ENCODE assay signal across 26 cellular contexts in genomic region chr15:66658057-66658456, GRCh38. TPM values are rescaled to one million over a fixed set of nuclear protein-coding genes. Genes with fewer than 3 reads are reported as not detected.
DNase-seq lines count a peak whose midpoint lies in the region; ATAC-seq and TF ChIP-seq lines count a peak whose summit lies in the region.
"Had no signal": no experiment of that assay in that cellular context is flagged by ENCODE, and none has a peak within 500 bp of the region (broad histone marks: within the 10 kb centered on the region; RNA-seq: fewer than 3 reads in every experiment).

No MANE protein-coding gene starts in this region.

- no peak overlapping the region for H3K27ac Mint-ChIP-seq in activated T-cell treated with anti-CD3 and anti-CD28 coated beads, Interleukin-2, amount 50 U/mL, for 24 hours
- no peak overlapping the region for H3K27ac Mint-ChIP-seq in CD4-positive, alpha-beta T cell
- H3K27ac Mint-ChIP-seq: activated CD4-positive, alpha-beta memory T cell treated with anti-CD3 and anti-CD28 coated beads for 36 hours; activated naive CD4-positive, alpha-beta T cell treated with anti-CD3 and anti-CD28 coated beads for 36 hours; CD4-positive, alpha-beta memory T cell; stimulated activated effector memory CD8-positive, alpha-beta T cell treated with anti-CD3 and anti-CD28 coated beads, Interleukin-12 subunit alpha, Interleukin-12 subunit beta, amount 100 ng/mL, for 72 hours had no signal

- intact Hi-C loops in A673 (cut with micrococcal nuclease; ENCODE audit: unreplicated experiment) = no loop called here
- intact Hi-C loops in CD4-positive, alpha-beta T cell (cut with DNase I, micrococcal nuclease) = loop anchor here in 1 of 2 experiments (5.0 kb wide), 1 partner anchor 39 kb away; no protein-coding TSS in a partner anchor

- H3K79me1 ChIP-seq in trophoblast cell (ENCODE audit: low read length) = peaks cover 43% of the 10 kb centered on the region

- no peak for ATAC-seq in HG03571 (IDR thresholded peaks at IDR 0.05; ENCODE audit: unreplicated experiment)
- ATAC-seq in HG02852 (IDR thresholded peaks at IDR 0.05; ENCODE audit: unreplicated experiment) = no peak
- no peak for ATAC-seq in CD4-positive, alpha-beta T cell (ENCODE audit: poor library complexity)
- ATAC-seq: A549; body of pancreas; gastrocnemius medialis; PC-3; stimulated activated effector memory CD8-positive, alpha-beta T cell treated with anti-CD3 and anti-CD28 coated beads, Interleukin-12 subunit alpha, Interleukin-12 subunit beta, amount 100 ng/mL, for 72 hours had no signal

- H2AK5ac ChIP-seq in trophoblast cell (ENCODE audit: low read length) = no peak overlapping the region

- H3K27me3 ChIP-seq in A673 (replicated peaks; ENCODE audit: insufficient read depth, low read depth, low read length, poor library complexity) = no peaks in the 10 kb centered on the region
- H3K27me3 ChIP-seq in iPS-18a (ENCODE audit: control insufficient read depth, insufficient read depth, low read length) = no peaks in the 10 kb centered on the region
- no peaks in the 10 kb centered on the region for H3K27me3 ChIP-seq in trophoblast cell (ENCODE audit: insufficient read depth, low read length)
- H3K27me3 ChIP-seq in CD4-positive, alpha-beta T cell (ENCODE audit: control insufficient read depth, insufficient read depth, low read length) = no peaks in the 10 kb centered on the region
- H3K27me3 ChIP-seq: body of pancreas had no signal

- peak overlapping the region; percentile 8 for H4K8ac ChIP-seq in trophoblast cell (ENCODE audit: low read depth, low read length)

- H3K4me3 ChIP-seq in A673 (ENCODE audit: low read depth, low read length, poor library complexity, severe bottlenecking) (no peak overlapping the region), iPS-18a (ENCODE audit: low read length) (no peak overlapping the region), trophoblast cell (ENCODE audit: low read depth, low read length) (no peak overlapping the region)
- H3K4me3 ChIP-seq: A549, body of pancreas, dorsolateral prefrontal cortex, gastrocnemius medialis, prostate gland had no signal

- CTCF ChIA-PET in A673 (lab: Charles Lee) = no interaction called here
- CTCF ChIA-PET in CD4-positive, alpha-beta T cell (lab: Charles Lee) = no interaction called here

- H4K91ac ChIP-seq in trophoblast cell (ENCODE audit: low read depth, low read length) = peak overlapping the region; percentile 68

- H3K9me3 Mint-ChIP-seq in activated T-cell treated with anti-CD3 and anti-CD28 coated beads, Interleukin-2, amount 50 U/mL, for 24 hours = no peaks in the 10 kb centered on the region
- H3K9me3 Mint-ChIP-seq in CD4-positive, alpha-beta T cell = no peaks in the 10 kb centered on the region
- H3K9me3 Mint-ChIP-seq: activated CD4-positive, alpha-beta memory T cell treated with anti-CD3 and anti-CD28 coated beads for 36 hours; activated naive CD4-positive, alpha-beta T cell treated with anti-CD3 and anti-CD28 coated beads for 36 hours; CD4-positive, alpha-beta memory T cell; stimulated activated effector memory CD8-positive, alpha-beta T cell treated with anti-CD3 and anti-CD28 coated beads, Interleukin-12 subunit alpha, Interleukin-12 subunit beta, amount 100 ng/mL, for 72 hours had no signal

- H2BK12ac ChIP-seq in trophoblast cell (ENCODE audit: low read length) = peak overlapping the region; percentile 63

- no peak for TF ChIP-seq CTCF in A673 (conservative IDR thresholded peaks at IDR 0.05; ENCODE audit: low read depth, low read length)
- TF ChIP-seq CTCF in CD4-positive, alpha-beta T cell (IDR thresholded peaks at IDR 0.05) = no peak

- H3K4ac ChIP-seq in trophoblast cell (ENCODE audit: low read depth, low read length) = no peak overlapping the region

- no peak overlapping the region for H3K4me3 Mint-ChIP-seq in activated T-cell treated with anti-CD3 and anti-CD28 coated beads, Interleukin-2, amount 50 U/mL, for 24 hours
- H3K4me3 Mint-ChIP-seq in CD4-positive, alpha-beta T cell = no peak overlapping the region
- H3K4me3 Mint-ChIP-seq: activated CD4-positive, alpha-beta memory T cell treated with anti-CD3 and anti-CD28 coated beads for 36 hours; activated naive CD4-positive, alpha-beta T cell treated with anti-CD3 and anti-CD28 coated beads for 36 hours; stimulated activated effector memory CD8-positive, alpha-beta T cell treated with anti-CD3 and anti-CD28 coated beads, Interleukin-12 subunit alpha, Interleukin-12 subunit beta, amount 100 ng/mL, for 72 hours had no signal

- H3K36me3 ChIP-seq in A673 (ENCODE audit: insufficient read depth, low read length, poor library complexity, severe bottlenecking) (no peaks in the 10 kb centered on the region), iPS-18a (ENCODE audit: control insufficient read depth, low read depth, low read length) (no peaks in the 10 kb centered on the region), trophoblast cell (ENCODE audit: control insufficient read depth in 1 of 2, insufficient read depth in 2 of 2, low read length in 2 of 2) (no peaks in the 10 kb centered on the region)
- H3K36me3 ChIP-seq: gastrocnemius medialis, prostate gland had no signal

- H3K4me2 ChIP-seq in trophoblast cell (ENCODE audit: low read length) = no peak overlapping the region
- H3K4me2 ChIP-seq: A549 had no signal

- H3K9ac ChIP-seq in iPS-18a (ENCODE audit: low read length) (peak overlapping the region; percentile 14), trophoblast cell (ENCODE audit: low read length) (no peak overlapping the region)

- POLR2A ChIA-PET in A673 (lab: Charles Lee; ENCODE audit: low non-redundant PET) = no interaction called here
- POLR2A ChIA-PET in CD4-positive, alpha-beta T cell (lab: Charles Lee) = no interaction called here

- no peak overlapping the region for H3K18ac ChIP-seq in trophoblast cell (ENCODE audit: low read length)

- H3K4me1 Mint-ChIP-seq in activated T-cell treated with anti-CD3 and anti-CD28 coated beads, Interleukin-2, amount 50 U/mL, for 24 hours (ENCODE audit: low read depth) = no peaks in the 10 kb centered on the region
- H3K4me1 Mint-ChIP-seq in CD4-positive, alpha-beta T cell (ENCODE audit: low read depth) = peaks cover 7% of the 10 kb centered on the region

- peak overlapping the region; percentile 62 for H2BK5ac ChIP-seq in trophoblast cell (ENCODE audit: low read depth, low read length, poor library complexity)

- BruUV-seq in A673 (replicated peaks; lab: Mats Ljungman, UMichigan) = no TSS peak

- no peaks in the 10 kb centered on the region for H3K79me2 ChIP-seq in trophoblast cell (ENCODE audit: control insufficient read depth, insufficient read depth, low read length, poor library complexity)

- H3K9me3 ChIP-seq in A673 (ENCODE audit: low read depth, low read length, poor library complexity, severe bottlenecking) (no peaks in the 10 kb centered on the region), iPS-18a (ENCODE audit: control insufficient read depth, low read depth, low read length) (no peaks in the 10 kb centered on the region), trophoblast cell (ENCODE audit: insufficient read depth, low read depth, low read length) (no peaks in the 10 kb centered on the region)
- no peaks in the 10 kb centered on the region for H3K9me3 ChIP-seq in CD4-positive, alpha-beta T cell (ENCODE audit: control insufficient read depth, low read length)
- H3K9me3 ChIP-seq: A549, body of pancreas, gastrocnemius medialis, prostate gland had no signal

- H3K27ac ChIP-seq in A673 (ENCODE audit: low read depth, low read length, poor library complexity, severe bottlenecking) = peak overlapping the region; percentile 70
- H3K27ac ChIP-seq in caudate nucleus (ENCODE audit: low read depth, low read length) = peak overlapping the region; percentile 13
- no peak overlapping the region for H3K27ac ChIP-seq in iPS-18a (ENCODE audit: low read length)
- no peak overlapping the region for H3K27ac ChIP-seq in trophoblast cell (ENCODE audit: low read depth, low read length)
- H3K27ac ChIP-seq in CD4-positive, alpha-beta T cell (ENCODE audit: low read depth, low read length) = no peak overlapping the region
- H3K27ac ChIP-seq: A549, body of pancreas, gastrocnemius medialis, prostate gland had no signal

- no peak overlapping the region for H3K23ac ChIP-seq in trophoblast cell (ENCODE audit: low read length)

- DNase-seq in A673 (ENCODE audit: low spot score) (peak; percentile 77), caudate nucleus (lab: John Stamatoyannopoulos, UW) (no peak), trophoblast cell (no peak)
- no peak for DNase-seq in activated T-cell treated with anti-CD3 and anti-CD28 coated beads, Interleukin-2, amount 50 U/mL, for 24 hours
- no peak for DNase-seq in CD4-positive, alpha-beta T cell
- DNase-seq: activated CD4-positive, alpha-beta memory T cell treated with anti-CD3 and anti-CD28 coated beads for 36 hours; activated CD4-positive, CD25-positive, alpha-beta regulatory T cell treated with anti-CD3 and anti-CD28 coated beads, Interleukin-2, amount 50 U/mL, for 72 hours; activated naive CD4-positive, alpha-beta T cell treated with anti-CD3 and anti-CD28 coated beads for 36 hours; body of pancreas; CD4-positive, alpha-beta memory T cell; dorsolateral prefrontal cortex; gastrocnemius medialis; hippocampal formation; KG1; mesenchymal stem cell; NCI-H2081; NCI-H2227 treated with DMSO at 0.1 percent for 48 hours; NCI-H526 treated with DMSO at 0.1 percent for 48 hours; NK-92 treated with Interleukin-12 subunit alpha and Interleukin-12 subunit beta, amount 100 ng/mL, for 24 hours; PC-3 had no signal

- no peaks in the 10 kb centered on the region for H3K27me3 Mint-ChIP-seq in activated T-cell treated with anti-CD3 and anti-CD28 coated beads, Interleukin-2, amount 50 U/mL, for 24 hours
- peaks cover 21% of the 10 kb centered on the region for H3K27me3 Mint-ChIP-seq in CD4-positive, alpha-beta T cell

- WGBS in trophoblast cell (ENCODE audit: extremely low coverage, insufficient coverage, insufficient read length) = no CpG with 5 or more reads among the region's 6 CpGs

- H3K14ac ChIP-seq in trophoblast cell (ENCODE audit: low read length) = peak overlapping the region; percentile 54

- no peaks in the 10 kb centered on the region for H3K36me3 Mint-ChIP-seq in activated T-cell treated with anti-CD3 and anti-CD28 coated beads, Interleukin-2, amount 50 U/mL, for 24 hours (ENCODE audit: low read depth)
- H3K36me3 Mint-ChIP-seq in CD4-positive, alpha-beta T cell (ENCODE audit: low read depth) = no peaks in the 10 kb centered on the region
- H3K36me3 Mint-ChIP-seq: activated CD4-positive, alpha-beta memory T cell treated with anti-CD3 and anti-CD28 coated beads for 36 hours; CD4-positive, alpha-beta memory T cell; stimulated activated effector memory CD8-positive, alpha-beta T cell treated with anti-CD3 and anti-CD28 coated beads, Interleukin-12 subunit alpha, Interleukin-12 subunit beta, amount 100 ng/mL, for 72 hours had no signal

- H2BK120ac ChIP-seq in trophoblast cell (ENCODE audit: insufficient read depth, low read length, poor library complexity) = peak overlapping the region; percentile 49

- no peak overlapping the region for H4K12ac ChIP-seq in trophoblast cell (ENCODE audit: low read depth, low read length)

- no peak overlapping the region for H2AFZ ChIP-seq in trophoblast cell (ENCODE audit: insufficient read depth, low read length, poor library complexity)

- H3K4me1 ChIP-seq in A673 (ENCODE audit: insufficient read depth, low read length, poor library complexity, severe bottlenecking) (peaks cover 29% of the 10 kb centered on the region), iPS-18a (ENCODE audit: control insufficient read depth, low read depth, low read length) (peaks cover 27% of the 10 kb centered on the region), trophoblast cell (ENCODE audit: control insufficient read depth in 1 of 2, insufficient read depth in 2 of 2, low read length in 2 of 2) (peaks cover 39 to 48% of the 10 kb centered on the region in 2 experiments)
- H3K4me1 ChIP-seq: A549 had no signal

RNA-seq across cellular contexts. Expression of gene SMAD6, which starts 44.0 kb away (rescaled TPM):
- total RNA-seq in A673 (2021) = 50.1 and 63.9 TPM in 2 replicates
- 29.5 and 30.6 TPM in 2 replicates for polyA plus RNA-seq in trophoblast cell (2013)
- under 1 TPM; 0.59 to 0.69 TPM for total RNA-seq in CD4-positive, alpha-beta T cell
- polyA plus RNA-seq: CD4-positive, alpha-beta memory T cell had no signal

Comparison
In these comparisons a context has a peak if more than half of its experiments do, and no peak if none do; other contexts are left out.
1. H3K27ac ChIP-seq: peak in A673 (single experiment) and caudate nucleus (single experiment); none in iPS-18a (single experiment), trophoblast cell (single experiment) and CD4-positive, alpha-beta T cell (single experiment).
2. RNA of gene SMAD6, which starts 44.0 kb away (total RNA-seq): 50.1 to 63.9 TPM in A673; 0.59 to 0.69 TPM in CD4-positive, alpha-beta T cell; every median in the first group is over 10 times any median in the second.